In the genomic region with DNA sequence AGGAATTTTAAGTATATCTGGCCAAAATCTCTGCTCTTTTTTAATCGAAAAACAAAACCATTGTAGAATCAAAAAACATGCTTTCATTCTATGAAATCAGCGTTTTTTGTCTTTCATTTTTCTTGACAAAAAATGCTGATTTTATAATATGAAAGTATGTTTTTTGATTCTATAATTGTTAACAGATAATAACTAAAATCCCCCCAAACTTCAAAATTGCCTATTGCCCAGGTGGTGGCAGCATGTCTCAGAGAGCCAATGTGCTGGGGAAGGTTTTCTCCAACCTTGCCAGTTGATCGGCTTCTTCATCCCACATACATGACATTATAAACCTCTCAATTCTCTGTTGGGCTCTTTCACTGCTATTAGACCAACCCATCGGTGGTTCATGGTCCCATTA, we compare ENCODE assay signal across 8 cellular contexts. TPM values are rescaled to one million over a fixed set of nuclear protein-coding genes. Genes with fewer than 3 reads are reported as not detected.
DNase-seq lines count a peak whose midpoint lies in the region; ATAC-seq and TF ChIP-seq lines count a peak whose summit lies in the region.

No MANE protein-coding gene starts in this region.

- peaks cover 8% of the 10 kb centered on the region for H3K36me3 Mint-ChIP-seq in stimulated activated effector memory CD8-positive, alpha-beta T cell treated with anti-CD3 and anti-CD28 coated beads, Interleukin-12 subunit alpha, Interleukin-12 subunit beta, amount 100 ng/mL, for 72 hours

- no peak overlapping the region for H3K27ac Mint-ChIP-seq in stimulated activated effector memory CD8-positive, alpha-beta T cell treated with anti-CD3 and anti-CD28 coated beads, Interleukin-12 subunit alpha, Interleukin-12 subunit beta, amount 100 ng/mL, for 72 hours

- no peaks in the 10 kb centered on the region for H3K9me3 Mint-ChIP-seq in stimulated activated effector memory CD8-positive, alpha-beta T cell treated with anti-CD3 and anti-CD28 coated beads, Interleukin-12 subunit alpha, Interleukin-12 subunit beta, amount 100 ng/mL, for 72 hours

- peaks cover 16% of the 10 kb centered on the region for H3K4me1 Mint-ChIP-seq in stimulated activated effector memory CD8-positive, alpha-beta T cell treated with anti-CD3 and anti-CD28 coated beads, Interleukin-12 subunit alpha, Interleukin-12 subunit beta, amount 100 ng/mL, for 72 hours

- intact Hi-C loops in Right ventricle myocardium superior (cut with DNase I): no loop called here

- peak; percentile 41 for DNase-seq in ACHN
- peak; percentile 39 for DNase-seq in iPS-NIHi11 (ENCODE audit: low spot score)
- no peak for DNase-seq in GF-D8 (lab: John Stamatoyannopoulos, UW)
- DNase-seq in ureter (ENCODE audit: low spot score): no peak
- no peak for DNase-seq in stimulated activated effector memory CD8-positive, alpha-beta T cell treated with anti-CD3 and anti-CD28 coated beads, Interleukin-12 subunit alpha, Interleukin-12 subunit beta, amount 100 ng/mL, for 72 hours (ENCODE audit: low spot score in 2 of 2)
- DNase-seq in Right ventricle myocardium superior: no peak

- ATAC-seq in SK-N-SH treated with all-trans-retinoic acid at 6 μM for 48 hours: peak; percentile 29; the same call in 1 of the 3 replicates
- no peak for ATAC-seq in stimulated activated effector memory CD8-positive, alpha-beta T cell treated with anti-CD3 and anti-CD28 coated beads, Interleukin-12 subunit alpha, Interleukin-12 subunit beta, amount 100 ng/mL, for 72 hours
- no peak for ATAC-seq in Right ventricle myocardium superior (ENCODE audit: poor library complexity)

- H3K4me3 Mint-ChIP-seq in stimulated activated effector memory CD8-positive, alpha-beta T cell treated with anti-CD3 and anti-CD28 coated beads, Interleukin-12 subunit alpha, Interleukin-12 subunit beta, amount 100 ng/mL, for 72 hours: no peak overlapping the region

- peak; percentile 28; the same call in 2 of the 3 replicates for TF ChIP-seq CTCF in GM12872 (IDR thresholded peaks at IDR 0.05; ENCODE audit: insufficient read depth, low read depth, low read length)

- in situ Hi-C loops in ACHN (cut with HindIII; ENCODE audit: low pct_ligation_motif_present, low pct_unique_long_range_greater_than_20kb, low sequenced_read_pairs): no loop called here

TF ChIP-seq in SK-N-SH treated with all-trans-retinoic acid at 6 μM for 48 hours, 23 proteins besides CTCF, POLR2A, EP300 and RAD21:
- no peak for TF ChIP-seq GLIS3 (CRISPR knock-in tag; IDR thresholded peaks at IDR 0.05)
- TF ChIP-seq, protein P1, sequence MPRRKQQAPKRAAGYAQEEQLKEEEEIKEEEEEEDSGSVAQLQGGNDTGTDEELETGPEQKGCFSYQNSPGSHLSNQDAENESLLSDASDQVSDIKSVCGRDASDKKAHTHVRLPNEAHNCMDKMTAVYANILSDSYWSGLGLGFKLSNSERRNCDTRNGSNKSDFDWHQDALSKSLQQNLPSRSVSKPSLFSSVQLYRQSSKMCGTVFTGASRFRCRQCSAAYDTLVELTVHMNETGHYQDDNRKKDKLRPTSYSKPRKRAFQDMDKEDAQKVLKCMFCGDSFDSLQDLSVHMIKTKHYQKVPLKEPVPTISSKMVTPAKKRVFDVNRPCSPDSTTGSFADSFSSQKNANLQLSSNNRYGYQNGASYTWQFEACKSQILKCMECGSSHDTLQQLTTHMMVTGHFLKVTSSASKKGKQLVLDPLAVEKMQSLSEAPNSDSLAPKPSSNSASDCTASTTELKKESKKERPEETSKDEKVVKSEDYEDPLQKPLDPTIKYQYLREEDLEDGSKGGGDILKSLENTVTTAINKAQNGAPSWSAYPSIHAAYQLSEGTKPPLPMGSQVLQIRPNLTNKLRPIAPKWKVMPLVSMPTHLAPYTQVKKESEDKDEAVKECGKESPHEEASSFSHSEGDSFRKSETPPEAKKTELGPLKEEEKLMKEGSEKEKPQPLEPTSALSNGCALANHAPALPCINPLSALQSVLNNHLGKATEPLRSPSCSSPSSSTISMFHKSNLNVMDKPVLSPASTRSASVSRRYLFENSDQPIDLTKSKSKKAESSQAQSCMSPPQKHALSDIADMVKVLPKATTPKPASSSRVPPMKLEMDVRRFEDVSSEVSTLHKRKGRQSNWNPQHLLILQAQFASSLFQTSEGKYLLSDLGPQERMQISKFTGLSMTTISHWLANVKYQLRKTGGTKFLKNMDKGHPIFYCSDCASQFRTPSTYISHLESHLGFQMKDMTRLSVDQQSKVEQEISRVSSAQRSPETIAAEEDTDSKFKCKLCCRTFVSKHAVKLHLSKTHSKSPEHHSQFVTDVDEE (CRISPR knock-in tag; IDR thresholded peaks at IDR 0.05): no peak

RNA-seq across cellular contexts. Expression of a gene that starts 5.1 kb away (rescaled TPM):
- total RNA-seq in ureter (68.9 TPM), Right ventricle myocardium superior (19.2 TPM)

Comparison
In these comparisons a context has a peak if more than half of its experiments do, and no peak if none do; other contexts are left out.
1. DNase-seq: peak in ACHN (single experiment) and iPS-NIHi11 (single experiment); none in GF-D8 (single experiment), ureter (single experiment), stimulated activated effector memory CD8-positive, alpha-beta T cell treated with anti-CD3 and anti-CD28 coated beads, Interleukin-12 subunit alpha, Interleukin-12 subunit beta, amount 100 ng/mL, for 72 hours (0 of 2) and Right ventricle myocardium superior (single experiment).